ENCODE assay signal across 16 cellular contexts in genomic region chr7:137890449-137890916, GRCh38. TPM values are rescaled to one million over a fixed set of nuclear protein-coding genes. Genes with fewer than 3 reads are reported as not detected.
DNase-seq lines count a peak whose midpoint lies in the region; ATAC-seq and TF ChIP-seq lines count a peak whose summit lies in the region.
"Had no signal": no experiment of that assay in that cellular context is flagged by ENCODE, and none has a peak within 500 bp of the region (broad histone marks: within the 10 kb centered on the region; RNA-seq: fewer than 3 reads in every experiment).

No MANE protein-coding gene starts in this region.

- DNase-seq in activated CD4-positive, alpha-beta T cell treated with anti-CD3 and anti-CD28 coated beads, Interleukin-2, amount 10 ng/mL, durations not matched to agents 24 days and 14 days = no peak
- no peak for DNase-seq in activated CD4-positive, alpha-beta T cell treated with anti-CD3 and anti-CD28 coated beads, Interleukin-2, amount 50 U/mL, for 4 hours
- DNase-seq in MV-4-11 (lab: John Stamatoyannopoulos, UW) (peak; percentile 46), fibroblast of peridontal ligament (ENCODE audit: extremely low read depth) (peak; percentile 31), natural killer cell (no peak)
- DNase-seq: activated B cell treated with CpG ODN at 0.5 μM for 24 hours, activated T-cell treated with anti-CD3 and anti-CD28 coated beads for 4 hours, amniotic stem cell, KBM-7, NCI-H1436, NCI-H510A treated with DMSO at 0.1 percent for 48 hours, T-cell had no signal

- no peaks in the 10 kb centered on the region for H3K27me3 ChIP-seq in skeletal muscle satellite cell (ENCODE audit: control insufficient read depth, insufficient read depth, low read length)

- ATAC-seq in GM21360 (IDR thresholded peaks at IDR 0.05; ENCODE audit: unreplicated experiment) (no peak), GM18907 (IDR thresholded peaks at IDR 0.05; ENCODE audit: unreplicated experiment) (no peak), natural killer cell (no peak)
- ATAC-seq: T-cell had no signal

- no peak overlapping the region for H3K4me3 Mint-ChIP-seq in activated CD4-positive, alpha-beta T cell treated with anti-CD3 and anti-CD28 coated beads, Interleukin-2, amount 10 ng/mL, durations not matched to agents 24 days and 14 days
- no peak overlapping the region for H3K4me3 Mint-ChIP-seq in natural killer cell
- H3K4me3 Mint-ChIP-seq: activated B cell treated with CpG ODN at 0.5 μM for 24 hours, T-cell had no signal

- peaks cover 21% of the 10 kb centered on the region for H3K4me1 ChIP-seq in skeletal muscle satellite cell (ENCODE audit: control insufficient read depth, insufficient read depth, low read length)
- H3K4me1 ChIP-seq: parathyroid adenoma had no signal

- intact Hi-C loops in activated CD4-positive, alpha-beta T cell treated with anti-CD3 and anti-CD28 coated beads, Interleukin-2, amount 10 ng/mL, durations not matched to agents 24 days and 14 days (cut with micrococcal nuclease) = loop anchor here (10.0 kb wide), 2 partner anchors 46 to 274 kb away; partner anchors contain the start of gene DGKI
- intact Hi-C loops in natural killer cell (cut with micrococcal nuclease) = no loop called here

- H3K4me3 ChIP-seq in skeletal muscle satellite cell (ENCODE audit: low read length) = no peak overlapping the region

- H3K9me3 Mint-ChIP-seq in activated CD4-positive, alpha-beta T cell treated with anti-CD3 and anti-CD28 coated beads, Interleukin-2, amount 10 ng/mL, durations not matched to agents 24 days and 14 days = no peaks in the 10 kb centered on the region
- no peaks in the 10 kb centered on the region for H3K9me3 Mint-ChIP-seq in natural killer cell
- H3K9me3 Mint-ChIP-seq: activated B cell treated with CpG ODN at 0.5 μM for 24 hours, T-cell had no signal

- H3K4me2 ChIP-seq in skeletal muscle satellite cell (ENCODE audit: low read length) = no peak overlapping the region

- TF ChIP-seq CTCF in natural killer cell (IDR thresholded peaks at IDR 0.05) = no peak

- peak overlapping the region; percentile 62 for H3K27ac Mint-ChIP-seq in activated CD4-positive, alpha-beta T cell treated with anti-CD3 and anti-CD28 coated beads, Interleukin-2, amount 10 ng/mL, durations not matched to agents 24 days and 14 days
- no peak overlapping the region for H3K27ac Mint-ChIP-seq in natural killer cell
- H3K27ac Mint-ChIP-seq: activated B cell treated with CpG ODN at 0.5 μM for 24 hours, T-cell had no signal

- H3K36me3 Mint-ChIP-seq in activated CD4-positive, alpha-beta T cell treated with anti-CD3 and anti-CD28 coated beads, Interleukin-2, amount 10 ng/mL, durations not matched to agents 24 days and 14 days (ENCODE audit: low read depth) = peaks cover 27% of the 10 kb centered on the region
- H3K36me3 Mint-ChIP-seq in natural killer cell = no peaks in the 10 kb centered on the region

- no peaks in the 10 kb centered on the region for H3K27me3 Mint-ChIP-seq in activated CD4-positive, alpha-beta T cell treated with anti-CD3 and anti-CD28 coated beads, Interleukin-2, amount 10 ng/mL, durations not matched to agents 24 days and 14 days
- H3K27me3 Mint-ChIP-seq in natural killer cell (ENCODE audit: low read depth in 2 of 2) = no peaks in the 10 kb centered on the region
- H3K27me3 Mint-ChIP-seq: activated B cell treated with CpG ODN at 0.5 μM for 24 hours, T-cell had no signal

- H3K4me1 Mint-ChIP-seq in activated CD4-positive, alpha-beta T cell treated with anti-CD3 and anti-CD28 coated beads, Interleukin-2, amount 10 ng/mL, durations not matched to agents 24 days and 14 days = peaks cover 23% of the 10 kb centered on the region
- H3K4me1 Mint-ChIP-seq in natural killer cell = peaks cover 5 to 12% of the 10 kb centered on the region in 2 donors
- H3K4me1 Mint-ChIP-seq: activated B cell treated with CpG ODN at 0.5 μM for 24 hours, T-cell had no signal

- H3K9me3 ChIP-seq in skeletal muscle satellite cell (replicated peaks; ENCODE audit: low read length) = no peaks in the 10 kb centered on the region

- H3K36me3 ChIP-seq in skeletal muscle satellite cell (ENCODE audit: insufficient read depth, low read length) = peaks cover 83% of the 10 kb centered on the region

- H3K9ac ChIP-seq in skeletal muscle satellite cell (ENCODE audit: low read depth, low read length) = peak overlapping the region; percentile 25
- H3K9ac ChIP-seq: parathyroid adenoma had no signal

RNA-seq across cellular contexts. Expression of gene DGKI, which starts 43.7 kb away (rescaled TPM):
- total RNA-seq in activated CD4-positive, alpha-beta T cell treated with anti-CD3 and anti-CD28 coated beads, Interleukin-2, amount 10 ng/mL, durations not matched to agents 24 days and 14 days = 16.2 and 21.4 TPM in 2 replicates
- total RNA-seq in skeletal muscle satellite cell (2012; rRNA removed) = 6.1 and 12.7 TPM in 2 replicates
- total RNA-seq in natural killer cell = under 1 TPM in 1 of 3 donors, not detected in 2; 0.53 TPM
- total RNA-seq: activated B cell treated with CpG ODN at 0.5 μM for 24 hours, T-cell had no signal

Comparison
In these comparisons a context has a peak if more than half of its experiments do, and no peak if none do; other contexts are left out.
1. DNase-seq: peak in MV-4-11 (single experiment) and fibroblast of peridontal ligament (single experiment); none in activated CD4-positive, alpha-beta T cell treated with anti-CD3 and anti-CD28 coated beads, Interleukin-2, amount 10 ng/mL, durations not matched to agents 24 days and 14 days (single experiment), activated CD4-positive, alpha-beta T cell treated with anti-CD3 and anti-CD28 coated beads, Interleukin-2, amount 50 U/mL, for 4 hours (0 of 2) and natural killer cell (single experiment).
2. RNA of gene DGKI, which starts 43.7 kb away (total RNA-seq): 16.2 to 21.4 TPM in activated CD4-positive, alpha-beta T cell treated with anti-CD3 and anti-CD28 coated beads, Interleukin-2, amount 10 ng/mL, durations not matched to agents 24 days and 14 days; 0.53 TPM in natural killer cell; every median in the first group is over 10 times any median in the second.